ENCODE assay signal across 9 cellular contexts in genomic region chr12:14554281-14555008, GRCh38. TPM values are rescaled to one million over a fixed set of nuclear protein-coding genes. Genes with fewer than 3 reads are reported as not detected.
A peak's percentile ranks its signal among the peaks of the same experiment; 100 is the strongest.
DNase-seq lines count a peak whose midpoint lies in the region; ATAC-seq and TF ChIP-seq lines count a peak whose summit lies in the region.
"Had no signal": no experiment of that assay in that cellular context is flagged by ENCODE, and none has a peak within 500 bp of the region (broad histone marks: within the 10 kb centered on the region; RNA-seq: fewer than 3 reads in every experiment).

No MANE protein-coding gene starts in this region.

- H3K9me3 ChIP-seq in duodenal mucosa (ENCODE audit: control insufficient read depth in 1 of 2, low read length in 2 of 2) (no peaks in the 10 kb centered on the region), muscle layer of duodenum (ENCODE audit: control insufficient read depth in 1 of 2, low read length in 2 of 2) (no peaks in the 10 kb centered on the region), neural progenitor cell (ENCODE audit: low read depth) (no peaks in the 10 kb centered on the region)
- H3K9me3 ChIP-seq in CD8-positive, alpha-beta T cell (ENCODE audit: low read length): no peaks in the 10 kb centered on the region

- peaks cover 24 to 26% of the 10 kb centered on the region in 2 donors for H3K4me1 ChIP-seq in duodenal mucosa (ENCODE audit: control insufficient read depth in 1 of 2, insufficient read depth in 2 of 2, low read length in 2 of 2)
- peaks cover 4 to 6% of the 10 kb centered on the region in 2 donors for H3K4me1 ChIP-seq in muscle layer of duodenum (ENCODE audit: control insufficient read depth in 1 of 2, insufficient read depth in 2 of 2, low read length in 2 of 2)
- no peaks in the 10 kb centered on the region for H3K4me1 ChIP-seq in CD8-positive, alpha-beta T cell (ENCODE audit: insufficient read depth, low read length)
- H3K4me1 ChIP-seq in neural progenitor cell: no peaks in the 10 kb centered on the region

- intact Hi-C loops in CD14-positive monocyte (cut with micrococcal nuclease): no loop called here
- intact Hi-C loops in CD8-positive, alpha-beta T cell (cut with DNase I, micrococcal nuclease): no loop called here

- H3K79me2 ChIP-seq in neural progenitor cell (ENCODE audit: low read depth): no peaks in the 10 kb centered on the region

- no peak for ATAC-seq in CD8-positive, alpha-beta T cell

- CTCF ChIA-PET in CD8-positive, alpha-beta T cell (lab: Charles Lee): no interaction called here

- TF ChIP-seq CTCF in CD14-positive monocyte (IDR thresholded peaks at IDR 0.05): no peak
- TF ChIP-seq CTCF in CD8-positive, alpha-beta T cell (IDR thresholded peaks at IDR 0.05): no peak
- TF ChIP-seq CTCF in neural progenitor cell (IDR thresholded peaks at IDR 0.05): no peak

- H3K36me3 ChIP-seq in duodenal mucosa (ENCODE audit: control insufficient read depth in 1 of 2, insufficient read depth in 2 of 2, low read length in 2 of 2) (peaks cover 0 to 2% of the 10 kb centered on the region in 2 donors), muscle layer of duodenum (ENCODE audit: control insufficient read depth in 1 of 2, insufficient read depth in 2 of 2, low read length in 2 of 2) (peaks cover 0 to 4% of the 10 kb centered on the region in 2 donors), neural progenitor cell (no peaks in the 10 kb centered on the region)
- H3K36me3 ChIP-seq in CD8-positive, alpha-beta T cell (ENCODE audit: insufficient read depth, low read length): no peaks in the 10 kb centered on the region

- no peaks in the 10 kb centered on the region for H4K20me1 ChIP-seq in neural progenitor cell (ENCODE audit: low read depth)

- H3K4me2 ChIP-seq in neural progenitor cell: no peak overlapping the region

- H2AFZ ChIP-seq in neural progenitor cell (replicated peaks): no peak overlapping the region

- H3K4me1 Mint-ChIP-seq in CD14-positive monocyte (peaks cover 26% of the 10 kb centered on the region), neural progenitor cell (no peaks in the 10 kb centered on the region)
- H3K4me1 Mint-ChIP-seq in CD8-positive, alpha-beta T cell (ENCODE audit: low read depth): peaks cover 8% of the 10 kb centered on the region

- H3K36me3 Mint-ChIP-seq in CD14-positive monocyte (peaks cover 24 to 28% of the 10 kb centered on the region in 2 donors), neural progenitor cell (no peaks in the 10 kb centered on the region)
- H3K36me3 Mint-ChIP-seq in CD8-positive, alpha-beta T cell: no peaks in the 10 kb centered on the region

- peaks cover 0 to 2% (median 0%) of the 10 kb centered on the region in 7 donors for H3K9me3 Mint-ChIP-seq in CD14-positive monocyte
- H3K9me3 Mint-ChIP-seq in CD8-positive, alpha-beta T cell: no peaks in the 10 kb centered on the region
- peaks cover 7% of the 10 kb centered on the region for H3K9me3 Mint-ChIP-seq in neural progenitor cell

- H3K4me3 ChIP-seq in duodenal mucosa (ENCODE audit: low read depth in 1 of 2, low read length in 2 of 2) (peak overlapping the region; percentile 6 to 28), muscle layer of duodenum (ENCODE audit: low read depth in 1 of 2, low read length in 2 of 2) (peak overlapping the region; percentile 14 to 23), neural progenitor cell (no peak overlapping the region)
- no peak overlapping the region for H3K4me3 ChIP-seq in CD8-positive, alpha-beta T cell (ENCODE audit: low read depth, low read length)

- H3K4me3 Mint-ChIP-seq in CD14-positive monocyte (no peak overlapping the region), neural progenitor cell (no peak overlapping the region)
- no peak overlapping the region for H3K4me3 Mint-ChIP-seq in CD8-positive, alpha-beta T cell

- peak overlapping the region; percentile 15 to 24 for H3K9ac ChIP-seq in duodenal mucosa (ENCODE audit: low read depth in 1 of 2, low read length in 2 of 2)
- H3K9ac ChIP-seq in neural progenitor cell: no peak overlapping the region

- DNase-seq in CD14-positive monocyte (ENCODE audit: low spot score): peak; percentile 87
- peak; percentile 7 for DNase-seq in NCI-H2029 treated with DMSO at 0.1 percent for 48 hours (lab: John Stamatoyannopoulos, UW)
- no peak for DNase-seq in CD8-positive, alpha-beta T cell
- no peak for DNase-seq in NCI-H524 treated with DMSO at 0.1 percent for 48 hours (lab: John Stamatoyannopoulos, UW)
- no peak for DNase-seq in stimulated activated naive CD4-positive, alpha-beta T cell treated with Interleukin-2 at 50 U/mL for 16 hours (lab: John Stamatoyannopoulos, UW)
- no peak for DNase-seq in neural progenitor cell (ENCODE audit: low spot score)

- peaks cover 0 to 2% (median 0%) of the 10 kb centered on the region in 3 donors for H3K27me3 Mint-ChIP-seq in CD14-positive monocyte (ENCODE audit: low read depth in 3 of 3)
- peaks cover 2% of the 10 kb centered on the region for H3K27me3 Mint-ChIP-seq in CD8-positive, alpha-beta T cell (ENCODE audit: low read depth)
- peaks cover 3% of the 10 kb centered on the region for H3K27me3 Mint-ChIP-seq in neural progenitor cell (ENCODE audit: insufficient read depth, low read depth)

- POLR2A ChIA-PET in CD8-positive, alpha-beta T cell (lab: Charles Lee): no interaction called here

- H3K27ac ChIP-seq in duodenal mucosa (ENCODE audit: low read depth, low read length) (peak overlapping the region; percentile 34), muscle layer of duodenum (ENCODE audit: low read length) (peak overlapping the region; percentile 25), neural progenitor cell (no peak overlapping the region)
- H3K27ac ChIP-seq in CD8-positive, alpha-beta T cell (ENCODE audit: low read depth, low read length): no peak overlapping the region

- H3K27me3 ChIP-seq in duodenal mucosa (ENCODE audit: control insufficient read depth in 1 of 2, insufficient read depth in 2 of 2, low read length in 2 of 2) (no peaks in the 10 kb centered on the region), muscle layer of duodenum (ENCODE audit: low read depth, low read length) (no peaks in the 10 kb centered on the region), neural progenitor cell (no peaks in the 10 kb centered on the region)
- no peaks in the 10 kb centered on the region for H3K27me3 ChIP-seq in CD8-positive, alpha-beta T cell (ENCODE audit: insufficient read depth, low read length)

- no peaks in the 10 kb centered on the region for H3F3A ChIP-seq in neural progenitor cell (ENCODE audit: low read depth)

- no peak overlapping the region for H3K27ac Mint-ChIP-seq in CD14-positive monocyte
- H3K27ac Mint-ChIP-seq in CD8-positive, alpha-beta T cell: no peak overlapping the region
- no peak overlapping the region for H3K27ac Mint-ChIP-seq in neural progenitor cell

RNA-seq across cellular contexts. Expression of gene PLBD1, which starts 13.2 kb away (rescaled TPM):
- polyA plus RNA-seq in CD14-positive monocyte: 100 to 1,000 TPM; 543 to 876 TPM
- not detected for total RNA-seq in CD8-positive, alpha-beta T cell
- total RNA-seq in neural progenitor cell (ENCODE audit: low replicate concordance): 4.8 and 5.4 TPM in 2 replicates
- total RNA-seq: endothelial cell of umbilical vein had no signal

Comparison
In these comparisons a context has a peak if more than half of its experiments do, and no peak if none do; other contexts are left out.
1. DNase-seq: peak in CD14-positive monocyte (single experiment) and NCI-H2029 treated with DMSO at 0.1 percent for 48 hours (single experiment); none in CD8-positive, alpha-beta T cell (0 of 7), NCI-H524 treated with DMSO at 0.1 percent for 48 hours (single experiment), stimulated activated naive CD4-positive, alpha-beta T cell treated with Interleukin-2 at 50 U/mL for 16 hours (single experiment) and neural progenitor cell (single experiment).
2. H3K27ac ChIP-seq: peak in duodenal mucosa (single experiment) and muscle layer of duodenum (single experiment); none in CD8-positive, alpha-beta T cell (single experiment) and neural progenitor cell (single experiment).
3. H3K4me3 ChIP-seq: peak in duodenal mucosa (2 of 2) and muscle layer of duodenum (2 of 2); none in CD8-positive, alpha-beta T cell (single experiment) and neural progenitor cell (single experiment).